17 cellular contexts compared by ENCODE assay signal in the genomic region with DNA sequence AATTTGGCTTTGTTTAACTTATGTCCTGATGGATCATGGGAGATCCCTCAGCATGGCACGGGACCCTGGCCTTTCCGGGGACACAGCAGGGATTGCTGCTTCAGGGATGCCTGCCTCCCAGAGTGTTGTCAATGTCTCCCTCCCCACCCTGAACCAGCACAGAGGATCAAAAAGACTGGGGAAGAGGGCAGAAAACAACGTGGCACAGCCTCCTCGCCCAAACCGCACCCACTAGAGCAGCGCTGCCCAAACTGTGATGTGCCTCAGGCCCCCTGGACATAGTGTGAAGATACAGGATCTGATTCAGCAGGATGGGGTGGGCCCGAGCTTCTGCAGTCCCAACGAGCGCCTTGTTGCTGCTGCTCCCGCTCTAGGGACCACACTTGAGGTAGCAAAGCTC. TPM values are rescaled to one million over a fixed set of nuclear protein-coding genes. Genes with fewer than 3 reads are reported as not detected.
"Had no signal": no experiment of that assay in that cellular context is flagged by ENCODE, and none has a peak within 500 bp of the region (broad histone marks: within the 10 kb centered on the region; RNA-seq: fewer than 3 reads in every experiment).

No MANE protein-coding gene starts in this region.

- H3K27ac ChIP-seq: left ventricle myocardium inferior, neutrophil, tibial artery, upper lobe of left lung, uterus had no signal

- H3K9me3 ChIP-seq: neutrophil, tibial artery, upper lobe of left lung, uterus had no signal

- H3K4me1 ChIP-seq: left ventricle myocardium inferior, uterus had no signal

- H3K9me3 Mint-ChIP-seq: naive thymus-derived CD4-positive, alpha-beta T cell; stimulated activated memory B cell treated with anti-CD40 and anti-IgM and Interleukin-4, amounts not matched to agents 10 μg/mL and 1 μg/mL and 100 μg/mL, for 72 hours; stimulated activated naive CD8-positive, alpha-beta T cell treated with anti-CD3 and anti-CD28 coated beads, Interleukin-15, Interleukin-2, amounts not matched to agents 100 ng/mL and 50 ng/mL, for 24 hours had no signal

- H3K4me3 ChIP-seq: left ventricle myocardium inferior, lung, tibial artery, upper lobe of left lung, uterus had no signal

- H3K4me3 Mint-ChIP-seq: nephron progenitor cell; stimulated activated memory B cell treated with anti-CD40 and anti-IgM and Interleukin-4, amounts not matched to agents 10 μg/mL and 1 μg/mL and 100 μg/mL, for 72 hours; stimulated activated naive CD8-positive, alpha-beta T cell treated with anti-CD3 and anti-CD28 coated beads, Interleukin-15, Interleukin-2, amounts not matched to agents 100 ng/mL and 50 ng/mL, for 24 hours had no signal

- H3K27me3 ChIP-seq: neutrophil, upper lobe of left lung, uterus had no signal

- H3K27ac Mint-ChIP-seq: naive thymus-derived CD4-positive, alpha-beta T cell; nephron progenitor cell; stimulated activated memory B cell treated with anti-CD40 and anti-IgM and Interleukin-4, amounts not matched to agents 10 μg/mL and 1 μg/mL and 100 μg/mL, for 72 hours; stimulated activated naive CD8-positive, alpha-beta T cell treated with anti-CD3 and anti-CD28 coated beads, Interleukin-15, Interleukin-2, amounts not matched to agents 100 ng/mL and 50 ng/mL, for 24 hours had no signal

- DNase-seq: left cardiac atrium, left ventricle myocardium inferior, tibial artery had no signal

- H3K36me3 ChIP-seq: left ventricle myocardium inferior, neutrophil, tibial artery, upper lobe of left lung, uterus had no signal

- FAIRE-seq: endometrium, frontal cortex had no signal

- H3K36me3 Mint-ChIP-seq: naive thymus-derived CD4-positive, alpha-beta T cell; stimulated activated memory B cell treated with anti-CD40 and anti-IgM and Interleukin-4, amounts not matched to agents 10 μg/mL and 1 μg/mL and 100 μg/mL, for 72 hours had no signal

RNA-seq across cellular contexts. Expression of a gene that starts 34.5 kb away (rescaled TPM):
- total RNA-seq: fibroblast of lung; left ventricle myocardium inferior; naive thymus-derived CD4-positive, alpha-beta T cell; osteoblast; pulmonary artery endothelial cell; right cardiac atrium had no signal
- polyA plus RNA-seq: fibroblast of lung; naive thymus-derived CD4-positive, alpha-beta T cell; right cardiac atrium had no signal
